Comparison of ENCODE assay signal across 8 cellular contexts in genomic region chr1:15685820-15686219, GRCh38. TPM values are rescaled to one million over a fixed set of nuclear protein-coding genes. Genes with fewer than 3 reads are reported as not detected.
DNase-seq lines count a peak whose midpoint lies in the region; ATAC-seq and TF ChIP-seq lines count a peak whose summit lies in the region.

No MANE protein-coding gene starts in this region.

- no peaks in the 10 kb centered on the region for H3K27me3 ChIP-seq in BLaER1
- no peaks in the 10 kb centered on the region for H3K27me3 ChIP-seq in MG63
- no peaks in the 10 kb centered on the region for H3K27me3 ChIP-seq in duodenal mucosa (ENCODE audit: control insufficient read depth in 1 of 2, insufficient read depth in 2 of 2, low read length in 2 of 2)
- no peaks in the 10 kb centered on the region for H3K27me3 ChIP-seq in neural cell (ENCODE audit: insufficient read depth, low read depth, low read length)

- H4K20me1 ChIP-seq in BLaER1 (peaks cover 62% of the 10 kb centered on the region), neural cell (ENCODE audit: insufficient read depth) (no peaks in the 10 kb centered on the region)

- H3K79me2 ChIP-seq in neural cell (replicated peaks; ENCODE audit: insufficient read depth, low read length): peaks cover 44% of the 10 kb centered on the region

- H3F3A ChIP-seq in neural cell (ENCODE audit: insufficient read depth, low read length, poor library complexity, severe bottlenecking): no peaks in the 10 kb centered on the region

- H3K4me2 ChIP-seq in BLaER1: peak overlapping the region; percentile 94
- H3K4me2 ChIP-seq in neural cell (ENCODE audit: low read length): peak overlapping the region; percentile 62

- no peak for DNase-seq in MG63
- no peak for DNase-seq in NCI-H524 treated with DMSO at 0.1 percent for 48 hours (lab: John Stamatoyannopoulos, UW)
- no peak for DNase-seq in hippocampal formation (lab: John Stamatoyannopoulos, UW)
- no peak for DNase-seq in NK-92 treated with Interleukin-12 subunit alpha and Interleukin-12 subunit beta, amount 100 ng/mL, for 24 hours (lab: John Stamatoyannopoulos, UW)

- peaks cover 22% of the 10 kb centered on the region for H3K36me3 ChIP-seq in BLaER1
- 0 out of 2 replicates have a peak, but pooled peaks cover 2% of the 10 kb centered on the region for H3K36me3 ChIP-seq in MG63
- H3K36me3 ChIP-seq in duodenal mucosa (ENCODE audit: control insufficient read depth in 1 of 2, insufficient read depth in 2 of 2, low read length in 2 of 2): no peaks in the 10 kb centered on the region
- no peaks in the 10 kb centered on the region for H3K36me3 ChIP-seq in neural cell (ENCODE audit: insufficient read depth, low read length)

- H3K4me3 ChIP-seq in BLaER1 (peak overlapping the region; percentile 85), MG63 (peak overlapping the region; percentile 80), duodenal mucosa (ENCODE audit: low read depth in 1 of 2, low read length in 2 of 2) (peak overlapping the region; percentile 5 to 7), neural cell (ENCODE audit: low read length) (peak overlapping the region; percentile 94)

- H3K4me1 ChIP-seq in BLaER1 (peaks cover 55% of the 10 kb centered on the region), duodenal mucosa (ENCODE audit: control insufficient read depth in 1 of 2, insufficient read depth in 2 of 2, low read length in 2 of 2) (peaks cover 12 to 24% of the 10 kb centered on the region in 2 donors)

- no peak for TF ChIP-seq RAD21 in neural cell (conservative IDR thresholded peaks at IDR 0.05)

- H3K27ac ChIP-seq in BLaER1 (no peak overlapping the region), duodenal mucosa (ENCODE audit: low read depth, low read length) (no peak overlapping the region), neural cell (ENCODE audit: low read length) (no peak overlapping the region)

- no peaks in the 10 kb centered on the region for H3K9me2 ChIP-seq in neural cell (ENCODE audit: insufficient read depth, low read length)

- H3K9ac ChIP-seq in BLaER1: peak overlapping the region; percentile 90
- H3K9ac ChIP-seq in duodenal mucosa (ENCODE audit: low read depth in 1 of 2, low read length in 2 of 2): no peak overlapping the region
- H3K9ac ChIP-seq in neural cell (ENCODE audit: low read length): peak overlapping the region; percentile 82

- TF ChIP-seq CTCF in neural cell (IDR thresholded peaks at IDR 0.05; ENCODE audit: poor library complexity, severe bottlenecking): no peak

- H3K9me3 ChIP-seq in BLaER1 (no peaks in the 10 kb centered on the region), MG63 (no peaks in the 10 kb centered on the region), duodenal mucosa (ENCODE audit: control insufficient read depth in 1 of 2, low read length in 2 of 2) (no peaks in the 10 kb centered on the region), neural cell (ENCODE audit: low read length) (no peaks in the 10 kb centered on the region)

- no peak for ATAC-seq in HG03045 (IDR thresholded peaks at IDR 0.05; ENCODE audit: unreplicated experiment)

- TF ChIP-seq EP300 in neural cell (conservative IDR thresholded peaks at IDR 0.05; ENCODE audit: poor library complexity, severe bottlenecking): no peak

- H2AFZ ChIP-seq in neural cell (ENCODE audit: low read depth, low read length): no peak overlapping the region

TF ChIP-seq in neural cell, 6 proteins besides CTCF, POLR2A, EP300 and RAD21:
- TF ChIP-seq TAF1 (IDR thresholded peaks at IDR 0.05; ENCODE audit: low read depth) (no peak), REST (IDR thresholded peaks at IDR 0.05; ENCODE audit: borderline replicate concordance) (no peak), MXI1 (conservative IDR thresholded peaks at IDR 0.05; ENCODE audit: poor library complexity, severe bottlenecking) (no peak), POLR2AphosphoS5 (IDR thresholded peaks at IDR 0.05) (no peak), EZH2 (IDR thresholded peaks at IDR 0.05; ENCODE audit: borderline replicate concordance, insufficient read depth, low read length, poor library complexity, severe bottlenecking) (no peak), SMC3 (conservative IDR thresholded peaks at IDR 0.05; ENCODE audit: poor library complexity) (no peak)

RNA-seq across cellular contexts. Expression of gene PLEKHM2, which starts 1.7 kb away (rescaled TPM):
- total RNA-seq in MG63 (2014; rRNA removed; shearing (Covaris generic); ENCODE audit: low replicate concordance): 22.8 and 32.6 TPM in 2 replicates
- polyA plus RNA-seq in neural cell: 39.5 and 40.1 TPM in 2 replicates
- polyA minus RNA-seq in neural cell: 39.7 and 50.9 TPM in 2 replicates

RNA-seq across cellular contexts. Expression of gene SLC25A34, which starts 50.2 kb away (rescaled TPM):
- total RNA-seq in MG63 (2014; rRNA removed; shearing (Covaris generic); ENCODE audit: low replicate concordance): not detected in 2 replicates
- polyA plus RNA-seq in neural cell: 5.4 and 5.5 TPM in 2 replicates
- polyA minus RNA-seq in neural cell: 1.4 and 1.9 TPM in 2 replicates

RNA-seq across cellular contexts. Expression of gene TMEM82, which starts 56.5 kb away (rescaled TPM):
- total RNA-seq in MG63 (2014; rRNA removed; shearing (Covaris generic); ENCODE audit: low replicate concordance): not detected in 2 replicates
- not detected in 2 replicates for polyA plus RNA-seq in neural cell
- polyA minus RNA-seq in neural cell: not detected in 2 replicates

Comparison
In these comparisons a context has a peak if more than half of its experiments do, and no peak if none do; other contexts are left out.
1. H3K4me3 ChIP-seq: peak in every context shown above with its lines; median percentile 94 in neural cell; 85 in BLaER1; 80 in MG63; 6 in duodenal mucosa.
2. H3K9ac ChIP-seq: peak in BLaER1 (single experiment) and neural cell (single experiment); none in duodenal mucosa (0 of 2).